ENCODE assay signal across 21 cellular contexts in genomic region chr14:102878970-102879460, GRCh38. TPM values are rescaled to one million over a fixed set of nuclear protein-coding genes. Genes with fewer than 3 reads are reported as not detected.
DNase-seq lines count a peak whose midpoint lies in the region; ATAC-seq, FAIRE-seq and TF ChIP-seq lines count a peak whose summit lies in the region.
"Had no signal": no experiment of that assay in that cellular context is flagged by ENCODE, and none has a peak within 500 bp of the region (broad histone marks: within the 10 kb centered on the region; RNA-seq: fewer than 3 reads in every experiment).

No MANE protein-coding gene starts in this region.

- H2AFZ ChIP-seq in OCI-LY7 (ENCODE audit: low read length) = no peak overlapping the region
- no peak overlapping the region for H2AFZ ChIP-seq in hepatocyte

- no peak overlapping the region for H3K4me3 ChIP-seq in OCI-LY7 (ENCODE audit: low read depth, low read length, poor library complexity, severe bottlenecking)
- no peak overlapping the region for H3K4me3 ChIP-seq in hepatocyte
- H3K4me3 ChIP-seq in small intestine (ENCODE audit: low read depth in 1 of 2, low read length in 2 of 2) = no peak overlapping the region
- H3K4me3 ChIP-seq in naive thymus-derived CD4-positive, alpha-beta T cell (ENCODE audit: low read length) = no peak overlapping the region
- H3K4me3 ChIP-seq: BLaER1, SJCRH30, spleen, testis had no signal

- FAIRE-seq in small intestine (lab: Jason Lieb, UNC) = no peak
- FAIRE-seq: GM18507, GM19239 had no signal

- H3K4me3 Mint-ChIP-seq in naive thymus-derived CD4-positive, alpha-beta T cell = no peak overlapping the region
- H3K4me3 Mint-ChIP-seq: activated naive CD4-positive, alpha-beta T cell treated with anti-CD3 and anti-CD28 coated beads, Interleukin-2, amount 10 ng/mL, durations not matched to agents 7 days and 5 days; dendritic cell treated with granulocyte-macrophage colony-stimulating factor and Interleukin-4, amounts not matched to agents 40 ng/mL and 50 ng/mL, for 4 days; IgD-negative memory B cell; naive thymus-derived CD8-positive, alpha-beta T cell had no signal

- H3K79me2 ChIP-seq in OCI-LY7 (ENCODE audit: insufficient read depth, low read depth, low read length) = no peaks in the 10 kb centered on the region
- no peaks in the 10 kb centered on the region for H3K79me2 ChIP-seq in hepatocyte

- ATAC-seq in HG02610 (IDR thresholded peaks at IDR 0.05; ENCODE audit: unreplicated experiment) = no peak
- no peak for ATAC-seq in naive thymus-derived CD4-positive, alpha-beta T cell
- ATAC-seq: naive thymus-derived CD8-positive, alpha-beta T cell had no signal

- TF ChIP-seq CTCF in OCI-LY7 (conservative IDR thresholded peaks at IDR 0.05; ENCODE audit: low read length) (0 out of 2 replicates have a peak, but pooled peaks have one; percentile 4), hepatocyte (IDR thresholded peaks at IDR 0.05; ENCODE audit: poor library complexity) (no peak)

- 82% methylated on average over 5 of the region's 6 CpGs for WGBS in hepatocyte (ENCODE audit: low lambda C conversion rate, missing lambda C conversion rate)
- 75 to 88% (median 87%) methylated on average over 6 of the region's 6 CpGs for WGBS in small intestine, 3 donors

- H3K27me3 ChIP-seq in hepatocyte (no peaks in the 10 kb centered on the region), small intestine (ENCODE audit: control insufficient read depth in 2 of 2, insufficient read depth in 2 of 2, low read length in 2 of 2) (no peaks in the 10 kb centered on the region)
- H3K27me3 ChIP-seq in naive thymus-derived CD4-positive, alpha-beta T cell (ENCODE audit: control insufficient read depth in 2 of 2, insufficient read depth in 2 of 2, low read length in 2 of 2) = no peaks in the 10 kb centered on the region
- H3K27me3 ChIP-seq: BLaER1, SJCRH30, spleen, testis had no signal

- POLR2A ChIA-PET in OCI-LY7 (lab: Charles Lee) = no interaction called here
- POLR2A ChIA-PET in naive thymus-derived CD4-positive, alpha-beta T cell (lab: Charles Lee) = interaction anchor here (0.8 kb wide), 1 partner anchor 10 kb away, joined by 6 read pairs; no protein-coding TSS in a partner anchor

- peaks cover 7 to 28% (median 16%) of the 10 kb centered on the region in 5 donors for H3K36me3 Mint-ChIP-seq in naive thymus-derived CD4-positive, alpha-beta T cell

- H3K4me1 ChIP-seq in OCI-LY7 (ENCODE audit: insufficient read depth, low read length, poor library complexity, severe bottlenecking) (no peaks in the 10 kb centered on the region), hepatocyte (ENCODE audit: insufficient read depth) (peaks cover 9% of the 10 kb centered on the region), small intestine (ENCODE audit: control insufficient read depth in 2 of 2, insufficient read depth in 1 of 2, low read depth in 1 of 2, low read length in 1 of 2) (no peaks in the 10 kb centered on the region)
- no peaks in the 10 kb centered on the region for H3K4me1 ChIP-seq in naive thymus-derived CD4-positive, alpha-beta T cell (ENCODE audit: control insufficient read depth in 2 of 2, insufficient read depth in 2 of 2, low read length in 2 of 2)
- H3K4me1 ChIP-seq: BLaER1, spleen, testis had no signal

- H3K27me3 Mint-ChIP-seq in naive thymus-derived CD4-positive, alpha-beta T cell = no peaks in the 10 kb centered on the region
- H3K27me3 Mint-ChIP-seq: activated naive CD4-positive, alpha-beta T cell treated with anti-CD3 and anti-CD28 coated beads, Interleukin-2, amount 10 ng/mL, durations not matched to agents 7 days and 5 days; dendritic cell treated with granulocyte-macrophage colony-stimulating factor and Interleukin-4, amounts not matched to agents 40 ng/mL and 50 ng/mL, for 4 days; IgD-negative memory B cell; naive thymus-derived CD8-positive, alpha-beta T cell; progenitor cell of endocrine pancreas had no signal

- DNase-seq in ELR (ENCODE audit: low read depth) (peak; percentile 14), OCI-LY7 (ENCODE audit: low spot score) (no peak), hepatocyte (ENCODE audit: low spot score) (peak; percentile 44), small intestine (peak; percentile 26), caudate nucleus (lab: John Stamatoyannopoulos, UW) (no peak), NCI-H2029 treated with DMSO at 0.1 percent for 48 hours (lab: John Stamatoyannopoulos, UW) (no peak)
- no peak for DNase-seq in naive thymus-derived CD4-positive, alpha-beta T cell
- DNase-seq: activated naive CD4-positive, alpha-beta T cell treated with anti-CD3 and anti-CD28 coated beads, Interleukin-2, amount 10 ng/mL, durations not matched to agents 7 days and 5 days; naive thymus-derived CD8-positive, alpha-beta T cell; NCI-H2029; NCI-H510A treated with DMSO at 0.1 percent for 48 hours; SJCRH30; spleen; testis had no signal

- H3K4me1 Mint-ChIP-seq in naive thymus-derived CD4-positive, alpha-beta T cell = peaks cover 0 to 17% (median 0%) of the 10 kb centered on the region in 7 donors
- H3K4me1 Mint-ChIP-seq: activated naive CD4-positive, alpha-beta T cell treated with anti-CD3 and anti-CD28 coated beads, Interleukin-2, amount 10 ng/mL, durations not matched to agents 7 days and 5 days had no signal

- CTCF ChIA-PET in OCI-LY7 (lab: Charles Lee; ENCODE audit: unreplicated experiment) = no interaction called here
- CTCF ChIA-PET in naive thymus-derived CD4-positive, alpha-beta T cell (lab: Charles Lee) = interaction anchor here (1.0 kb wide), 1 partner anchor 9 kb away, joined by 3 read pairs; no protein-coding TSS in a partner anchor

- intact Hi-C loops in OCI-LY7 (cut with micrococcal nuclease; ENCODE audit: unreplicated experiment) = loop anchor here (2.0 kb wide), 1 partner anchor 38 kb away; no protein-coding TSS in a partner anchor
- intact Hi-C loops in naive thymus-derived CD4-positive, alpha-beta T cell (cut with micrococcal nuclease) = no loop called here

- no TSS peak for BruUV-seq in OCI-LY7 (replicated peaks; lab: Mats Ljungman, UMichigan)

- H3K9me3 Mint-ChIP-seq in naive thymus-derived CD4-positive, alpha-beta T cell = no peaks in the 10 kb centered on the region
- H3K9me3 Mint-ChIP-seq: activated naive CD4-positive, alpha-beta T cell treated with anti-CD3 and anti-CD28 coated beads, Interleukin-2, amount 10 ng/mL, durations not matched to agents 7 days and 5 days; dendritic cell treated with granulocyte-macrophage colony-stimulating factor and Interleukin-4, amounts not matched to agents 40 ng/mL and 50 ng/mL, for 4 days; IgD-negative memory B cell; naive thymus-derived CD8-positive, alpha-beta T cell had no signal

- no peaks in the 10 kb centered on the region for H3K9me2 ChIP-seq in OCI-LY7 (ENCODE audit: insufficient read depth, low read length)
- no peaks in the 10 kb centered on the region for H3K9me2 ChIP-seq in hepatocyte (replicated peaks; ENCODE audit: insufficient read depth)

- no peaks in the 10 kb centered on the region for H3K9me3 ChIP-seq in OCI-LY7 (ENCODE audit: low read length)
- no peaks in the 10 kb centered on the region for H3K9me3 ChIP-seq in hepatocyte (ENCODE audit: low read depth)
- H3K9me3 ChIP-seq in small intestine (ENCODE audit: control insufficient read depth, low read depth) = no peaks in the 10 kb centered on the region
- H3K9me3 ChIP-seq in naive thymus-derived CD4-positive, alpha-beta T cell (ENCODE audit: control insufficient read depth in 2 of 3, low read length in 3 of 3) = no peaks in the 10 kb centered on the region
- H3K9me3 ChIP-seq: BLaER1, SJCRH30, spleen, testis had no signal

- H3K4me2 ChIP-seq in OCI-LY7 (ENCODE audit: low read length) (no peak overlapping the region), hepatocyte (no peak overlapping the region)
- H3K4me2 ChIP-seq: BLaER1 had no signal

- H3K27ac Mint-ChIP-seq in naive thymus-derived CD4-positive, alpha-beta T cell = peak overlapping the region in 2 of 9 donors; percentile 41 to 82
- H3K27ac Mint-ChIP-seq: activated naive CD4-positive, alpha-beta T cell treated with anti-CD3 and anti-CD28 coated beads, Interleukin-2, amount 10 ng/mL, durations not matched to agents 7 days and 5 days; dendritic cell treated with granulocyte-macrophage colony-stimulating factor and Interleukin-4, amounts not matched to agents 40 ng/mL and 50 ng/mL, for 4 days; progenitor cell of endocrine pancreas had no signal

- H4K20me1 ChIP-seq in OCI-LY7 (ENCODE audit: insufficient read depth, low read length) = no peaks in the 10 kb centered on the region
- H4K20me1 ChIP-seq in hepatocyte (ENCODE audit: insufficient read depth, poor library complexity, severe bottlenecking) = no peaks in the 10 kb centered on the region
- H4K20me1 ChIP-seq: BLaER1 had no signal

- no peaks in the 10 kb centered on the region for H3K36me3 ChIP-seq in OCI-LY7 (ENCODE audit: insufficient read depth, low read length)
- no peaks in the 10 kb centered on the region for H3K36me3 ChIP-seq in hepatocyte (replicated peaks; ENCODE audit: insufficient read depth, low read depth)
- peaks cover 6 to 13% of the 10 kb centered on the region in 2 donors for H3K36me3 ChIP-seq in small intestine (ENCODE audit: control insufficient read depth in 2 of 2, insufficient read depth in 2 of 2, low read length in 2 of 2)
- H3K36me3 ChIP-seq in naive thymus-derived CD4-positive, alpha-beta T cell (ENCODE audit: control insufficient read depth in 2 of 3, insufficient read depth in 3 of 3, low read length in 3 of 3) = peaks cover 9 to 79% (median 10%) of the 10 kb centered on the region in 3 experiments
- H3K36me3 ChIP-seq: SJCRH30 had no signal

- H3K27ac ChIP-seq in OCI-LY7 (ENCODE audit: low read depth, low read length, poor library complexity, severe bottlenecking) (no peak overlapping the region), hepatocyte (peak overlapping the region; percentile 69), small intestine (ENCODE audit: low read depth in 1 of 2, low read length in 1 of 2) (no peak overlapping the region), caudate nucleus (ENCODE audit: low read depth, low read length) (no peak overlapping the region)
- H3K27ac ChIP-seq in naive thymus-derived CD4-positive, alpha-beta T cell (ENCODE audit: low read depth, low read length) = no peak overlapping the region
- H3K27ac ChIP-seq: BLaER1, SJCRH30, spleen, testis had no signal

RNA-seq across cellular contexts. Expression of gene AMN, which starts 43.4 kb away (rescaled TPM):
- total RNA-seq in OCI-LY7 (2014; rRNA removed; shearing (Covaris generic)) = 0.18 and 0.35 TPM in 2 replicates
- 5.6 and 6.4 TPM in 2 replicates for total RNA-seq in OCI-LY7 (2022)
- 157 and 169 TPM in 2 replicates for total RNA-seq in hepatocyte
- polyA plus RNA-seq in hepatocyte = 217 and 247 TPM in 2 replicates
- polyA plus RNA-seq in small intestine = 100 to 1,000 TPM in 2 of 3 donors, 10 to 100 TPM in 1; 71.0 to 443 (median 361) TPM
- 10 to 100 TPM in 2 of 5 experiments, 1 to 10 TPM in 2, under 1 TPM in 1; 0.53 to 11.0 (median 4.0) TPM for total RNA-seq in naive thymus-derived CD4-positive, alpha-beta T cell
- 1 to 10 TPM; 3.0 to 3.8 TPM for polyA plus RNA-seq in naive thymus-derived CD4-positive, alpha-beta T cell
- total RNA-seq: SJCRH30 had no signal

Comparison
In these comparisons a context has a peak if more than half of its experiments do, and no peak if none do; other contexts are left out.
1. DNase-seq: peak in ELR (single experiment), hepatocyte (single experiment) and small intestine (single experiment); none in OCI-LY7 (single experiment), caudate nucleus (0 of 61), NCI-H2029 treated with DMSO at 0.1 percent for 48 hours (single experiment) and naive thymus-derived CD4-positive, alpha-beta T cell (0 of 9).
2. RNA of gene AMN, which starts 43.4 kb away (total RNA-seq): 157 to 169 TPM in hepatocyte; 0.18 to 6.4 TPM in OCI-LY7 and 0.53 to 11.0 TPM in naive thymus-derived CD4-positive, alpha-beta T cell; every median in the first group is over 10 times any median in the second.